8 cellular contexts compared by ENCODE assay signal in genomic region chr17:30040719-30041518, GRCh38.
DNase-seq lines count a peak whose midpoint lies in the region; ATAC-seq and TF ChIP-seq lines count a peak whose summit lies in the region.
"Not testable (repeated sequence)": the region's sequence is repeated elsewhere in the genome, so short reads cannot be mapped to it uniquely, and the experiment has no call there.

No MANE protein-coding gene starts in this region.

- not testable (repeated sequence) for H3K27me3 ChIP-seq in endodermal cell (ENCODE audit: control insufficient read depth, insufficient read depth, low read length, poor library complexity, severe bottlenecking)

- H3K36me3 ChIP-seq in endodermal cell (ENCODE audit: control insufficient read depth, insufficient read depth, low read length) = not testable (repeated sequence)

- H3K27ac ChIP-seq in endodermal cell (ENCODE audit: low read depth, low read length) = not testable (repeated sequence)

- not testable (repeated sequence) for H3K9me3 Mint-ChIP-seq in activated naive CD8-positive, alpha-beta T cell treated with anti-CD3 and anti-CD28 coated beads, Interleukin-2, amount 50 U/mL, for 24 hours; endodermal cell

- 73 to 94% methylated on average over 3 to 5 of the region's 5 CpGs for WGBS in endodermal cell (ENCODE audit: insufficient coverage in 1 of 2, insufficient read length in 1 of 2), 2 experiments

- H3K27ac Mint-ChIP-seq in activated naive CD8-positive, alpha-beta T cell treated with anti-CD3 and anti-CD28 coated beads, Interleukin-2, amount 50 U/mL, for 24 hours = peak overlapping the region; percentile 15
- H3K27ac Mint-ChIP-seq in endodermal cell = not testable (repeated sequence)

- DNase-seq in AG10803 (ENCODE audit: low read depth) (peak; percentile 45), GM12865 (ENCODE audit: low read depth) (peak; percentile 24), LoVo (ENCODE audit: low spot score) (peak; percentile 45), NOMO-1 treated with DMSO at 0.1 percent for 48 hours (lab: John Stamatoyannopoulos, UW; ENCODE audit: unreplicated experiment) (peak; percentile 79), iris pigment epithelial cell (ENCODE audit: low read depth) (peak; percentile 79), skeletal muscle cell (ENCODE audit: low read depth) (peak; percentile 62)
- not testable (repeated sequence) for DNase-seq in activated naive CD8-positive, alpha-beta T cell treated with anti-CD3 and anti-CD28 coated beads, Interleukin-2, amount 50 U/mL, for 24 hours; endodermal cell

- ATAC-seq in activated naive CD8-positive, alpha-beta T cell treated with anti-CD3 and anti-CD28 coated beads, Interleukin-2, amount 50 U/mL, for 24 hours = not testable (repeated sequence)

- H3K27me3 Mint-ChIP-seq in activated naive CD8-positive, alpha-beta T cell treated with anti-CD3 and anti-CD28 coated beads, Interleukin-2, amount 50 U/mL, for 24 hours; endodermal cell (ENCODE audit: insufficient read depth): not testable (repeated sequence)

- H3K4me1 ChIP-seq in endodermal cell (ENCODE audit: control insufficient read depth, insufficient read depth, low read length) = not testable (repeated sequence)

- H3K36me3 Mint-ChIP-seq in activated naive CD8-positive, alpha-beta T cell treated with anti-CD3 and anti-CD28 coated beads, Interleukin-2, amount 50 U/mL, for 24 hours (ENCODE audit: low read depth); endodermal cell (ENCODE audit: low read depth): not testable (repeated sequence)

- peaks cover 14% of the 10 kb centered on the region for H3K9me3 ChIP-seq in endodermal cell (ENCODE audit: control insufficient read depth, low read length)

- not testable (repeated sequence) for H3K9ac ChIP-seq in endodermal cell (ENCODE audit: extremely low read depth, low read length, poor library complexity, severe bottlenecking)

- not testable (repeated sequence) for H3K4me3 ChIP-seq in AG10803 (ENCODE audit: low read length); GM12865 (ENCODE audit: low read depth, low read length); skeletal muscle cell (ENCODE audit: low read depth, low read length)
- H3K4me3 ChIP-seq in endodermal cell (ENCODE audit: low read length) = peak overlapping the region; percentile 59

- not testable (repeated sequence) for H3K4me3 Mint-ChIP-seq in activated naive CD8-positive, alpha-beta T cell treated with anti-CD3 and anti-CD28 coated beads, Interleukin-2, amount 50 U/mL, for 24 hours; endodermal cell

- H3K4me1 Mint-ChIP-seq in activated naive CD8-positive, alpha-beta T cell treated with anti-CD3 and anti-CD28 coated beads, Interleukin-2, amount 50 U/mL, for 24 hours; endodermal cell: not testable (repeated sequence)

- TF ChIP-seq CTCF in AG10803 (conservative IDR thresholded peaks at IDR 0.05; ENCODE audit: low read length); GM12865 (IDR thresholded peaks at IDR 0.05; ENCODE audit: insufficient read depth, low read depth, low read length, missing control alignments); endodermal cell (conservative IDR thresholded peaks at IDR 0.05): not testable (repeated sequence)
